25 cellular contexts compared by ENCODE assay signal in the genomic region with DNA sequence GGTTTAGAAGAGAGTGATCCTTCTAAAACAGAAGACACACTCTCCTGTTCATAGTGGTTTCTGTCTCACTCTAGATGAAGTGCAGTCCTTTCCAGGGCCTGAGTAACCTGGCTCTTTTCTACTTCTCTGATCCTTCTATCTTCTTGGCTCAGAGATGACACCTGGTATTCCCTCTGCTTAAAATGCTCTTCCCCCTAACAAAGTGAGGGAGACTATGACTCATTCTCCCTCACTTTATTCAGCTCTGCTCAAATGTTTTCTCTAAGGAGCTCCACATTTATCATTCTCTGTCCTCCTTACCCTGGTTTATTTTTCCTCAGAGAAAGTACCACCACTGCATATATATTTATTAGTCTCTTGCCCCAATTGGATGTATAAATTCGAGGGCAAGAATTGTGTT. TPM values are rescaled to one million over a fixed set of nuclear protein-coding genes. Genes with fewer than 3 reads are reported as not detected.
DNase-seq lines count a peak whose midpoint lies in the region; ATAC-seq and TF ChIP-seq lines count a peak whose summit lies in the region.
"Had no signal": no experiment of that assay in that cellular context is flagged by ENCODE, and none has a peak within 500 bp of the region (broad histone marks: within the 10 kb centered on the region; RNA-seq: fewer than 3 reads in every experiment).

No MANE protein-coding gene starts in this region.

- H3K27ac ChIP-seq in HEK293 (ENCODE audit: extremely low read depth, low read depth, low read length) (no peak overlapping the region), lung (ENCODE audit: low read depth in 1 of 2, low read length in 1 of 2) (no peak overlapping the region)
- H3K27ac ChIP-seq: skin epidermis had no signal

- H3K27me3 Mint-ChIP-seq in activated CD4-positive, alpha-beta T cell treated with anti-CD3 and anti-CD28 coated beads, Interleukin-2, amount 10 ng/mL, durations not matched to agents 7 days and 5 days: no peaks in the 10 kb centered on the region

- TF ChIP-seq CTCF in HEK293 (tag by site-specific recombination; IDR thresholded peaks at IDR 0.05) (no peak), lung (IDR thresholded peaks at IDR 0.05; ENCODE audit: control extremely low read depth, extremely low read depth) (no peak)

- no peaks in the 10 kb centered on the region for H3K27me3 ChIP-seq in lung (ENCODE audit: control insufficient read depth, insufficient read depth)

- H3K4me3 ChIP-seq in HEK293 (ENCODE audit: low read depth, low read length) (no peak overlapping the region), lung (no peak overlapping the region)
- H3K4me3 ChIP-seq: skin epidermis had no signal

- H3K36me3 ChIP-seq in HEK293 (ENCODE audit: control insufficient read depth in 2 of 2, insufficient read depth in 1 of 2, low read length in 2 of 2) (peaks cover 6 to 63% of the 10 kb centered on the region in 2 experiments; a peak in 1 of 3 replicates), lung (ENCODE audit: control insufficient read depth in 2 of 2, insufficient read depth in 2 of 2, low read length in 2 of 2) (peaks cover 17 to 55% of the 10 kb centered on the region in 2 donors)

- no peaks in the 10 kb centered on the region for H3K4me1 ChIP-seq in HEK293 (ENCODE audit: control insufficient read depth, insufficient read depth, low read length)
- peaks cover 0 to 1% of the 10 kb centered on the region in 2 donors for H3K4me1 ChIP-seq in lung (ENCODE audit: control insufficient read depth in 2 of 2, insufficient read depth in 2 of 2, low read length in 2 of 2)

- H3K9me3 Mint-ChIP-seq in activated CD4-positive, alpha-beta T cell treated with anti-CD3 and anti-CD28 coated beads, Interleukin-2, amount 10 ng/mL, durations not matched to agents 7 days and 5 days: peaks cover 7% of the 10 kb centered on the region
- H3K9me3 Mint-ChIP-seq: T-helper 1 cell treated with Interleukin-12 subunit alpha and Interleukin-12 subunit beta and Interleukin-4 antibody, amounts not matched to agents 30 μg/mL and 1 μg/mL, for 36 hours had no signal

- no peak overlapping the region for H3K4me3 Mint-ChIP-seq in activated CD4-positive, alpha-beta T cell treated with anti-CD3 and anti-CD28 coated beads, Interleukin-2, amount 10 ng/mL, durations not matched to agents 7 days and 5 days
- H3K4me3 Mint-ChIP-seq: T-helper 1 cell treated with Interleukin-12 subunit alpha and Interleukin-12 subunit beta and Interleukin-4 antibody, amounts not matched to agents 30 μg/mL and 1 μg/mL, for 36 hours had no signal

- CTCF ChIA-PET in activated CD4-positive, alpha-beta T cell treated with anti-CD3 and anti-CD28 coated beads, Interleukin-2, amount 10 ng/mL, durations not matched to agents 7 days and 5 days (lab: Charles Lee): no interaction called here
- CTCF ChIA-PET in HEK293 (lab: Yijun Ruan, JAX): interaction anchor here (0.7 to 1.0 kb wide), 3 partner anchors 24 to 145 kb away, joined by 3 to 4 read pairs (median 3); no protein-coding TSS in a partner anchor

- DNase-seq in activated CD4-positive, alpha-beta T cell treated with anti-CD3 and anti-CD28 coated beads, Interleukin-2, amount 10 ng/mL, durations not matched to agents 7 days and 5 days: no peak
- DNase-seq in activated CD4-positive, alpha-beta T cell treated with anti-CD3 and anti-CD28 coated beads, Interleukin-2, amount 50 U/mL, for 48 hours: no peak
- DNase-seq in amniotic epithelial cell (ENCODE audit: low read depth) (peak; percentile 51), lung (ENCODE audit: low spot score) (no peak), anterior cingulate cortex (lab: John Stamatoyannopoulos, UW) (no peak)
- DNase-seq: 8988T; activated CD4-positive, alpha-beta T cell treated with anti-CD3 and anti-CD28 coated beads for 48 hours; activated CD8-positive, alpha-beta memory T cell treated with anti-CD3 and anti-CD28 coated beads, Interleukin-2, amount 50 U/mL, for 4 hours; activated gamma-delta T cell; AML-193; amniotic stem cell; GDM1; head of caudate nucleus; NCI-H1105; NCI-H2029; NCI-H345; NCI-H774; nucleus accumbens; RPMI8226; substantia nigra had no signal

- H3K9me3 ChIP-seq in HEK293 (ENCODE audit: control insufficient read depth, insufficient read depth, low read depth, low read length) (no peaks in the 10 kb centered on the region), lung (ENCODE audit: control insufficient read depth in 2 of 2, insufficient read depth in 1 of 2, low read length in 1 of 2) (no peaks in the 10 kb centered on the region)

- 89 to 93% methylated on average over 1 of the region's 1 CpG for WGBS in lung, 2 donors

- POLR2A ChIA-PET in activated CD4-positive, alpha-beta T cell treated with anti-CD3 and anti-CD28 coated beads, Interleukin-2, amount 10 ng/mL, durations not matched to agents 7 days and 5 days (lab: Charles Lee): no interaction called here
- POLR2A ChIA-PET in HEK293 (lab: Yijun Ruan, JAX): no interaction called here

- ATAC-seq in lung (ENCODE audit: insufficient read depth, low FRiP score) (peak; percentile 27), GM19035 (IDR thresholded peaks at IDR 0.05; ENCODE audit: unreplicated experiment) (no peak), GM19395 (IDR thresholded peaks at IDR 0.05; ENCODE audit: unreplicated experiment) (no peak)

- H3K27ac Mint-ChIP-seq in activated CD4-positive, alpha-beta T cell treated with anti-CD3 and anti-CD28 coated beads, Interleukin-2, amount 10 ng/mL, durations not matched to agents 7 days and 5 days: peak overlapping the region; percentile 11
- H3K27ac Mint-ChIP-seq: T-helper 1 cell treated with Interleukin-12 subunit alpha and Interleukin-12 subunit beta and Interleukin-4 antibody, amounts not matched to agents 30 μg/mL and 1 μg/mL, for 36 hours had no signal

- H3K36me3 Mint-ChIP-seq in activated CD4-positive, alpha-beta T cell treated with anti-CD3 and anti-CD28 coated beads, Interleukin-2, amount 10 ng/mL, durations not matched to agents 7 days and 5 days (ENCODE audit: low read depth): peaks cover 72% of the 10 kb centered on the region

- peaks cover 16% of the 10 kb centered on the region for H3K4me1 Mint-ChIP-seq in activated CD4-positive, alpha-beta T cell treated with anti-CD3 and anti-CD28 coated beads, Interleukin-2, amount 10 ng/mL, durations not matched to agents 7 days and 5 days

TF ChIP-seq in HEK293, 187 proteins besides CTCF, POLR2A, EP300 and RAD21:
- no peak for TF ChIP-seq ZNF707 (tag by site-specific recombination; IDR thresholded peaks at IDR 0.05)
- TF ChIP-seq ZNF202 (tag by site-specific recombination; IDR thresholded peaks at IDR 0.05; ENCODE audit: borderline replicate concordance): no peak
- TF ChIP-seq PRDM10 (tag by site-specific recombination; IDR thresholded peaks at IDR 0.05): peak; percentile 26; the same call in 1 of the 2 replicates
- no peak for TF ChIP-seq ZNF433 (tag by site-specific recombination; IDR thresholded peaks at IDR 0.05; ENCODE audit: low read depth)
- TF ChIP-seq ZNF555 (tag by site-specific recombination; conservative IDR thresholded peaks at IDR 0.05): no peak
- TF ChIP-seq, protein P1, sequence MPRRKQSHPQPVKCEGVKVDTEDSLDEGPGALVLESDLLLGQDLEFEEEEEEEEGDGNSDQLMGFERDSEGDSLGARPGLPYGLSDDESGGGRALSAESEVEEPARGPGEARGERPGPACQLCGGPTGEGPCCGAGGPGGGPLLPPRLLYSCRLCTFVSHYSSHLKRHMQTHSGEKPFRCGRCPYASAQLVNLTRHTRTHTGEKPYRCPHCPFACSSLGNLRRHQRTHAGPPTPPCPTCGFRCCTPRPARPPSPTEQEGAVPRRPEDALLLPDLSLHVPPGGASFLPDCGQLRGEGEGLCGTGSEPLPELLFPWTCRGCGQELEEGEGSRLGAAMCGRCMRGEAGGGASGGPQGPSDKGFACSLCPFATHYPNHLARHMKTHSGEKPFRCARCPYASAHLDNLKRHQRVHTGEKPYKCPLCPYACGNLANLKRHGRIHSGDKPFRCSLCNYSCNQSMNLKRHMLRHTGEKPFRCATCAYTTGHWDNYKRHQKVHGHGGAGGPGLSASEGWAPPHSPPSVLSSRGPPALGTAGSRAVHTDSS (tag by site-specific recombination; IDR thresholded peaks at IDR 0.05): no peak
- TF ChIP-seq ZNF10 (tag by site-specific recombination; IDR thresholded peaks at IDR 0.05): no peak
- TF ChIP-seq ZNF175 (tag by site-specific recombination; IDR thresholded peaks at IDR 0.05): no peak

RNA-seq across cellular contexts. Expression of gene TUT7, which starts 24.6 kb away (rescaled TPM):
- 10 to 100 TPM; 37.2 to 38.2 TPM for total RNA-seq in activated CD4-positive, alpha-beta T cell treated with anti-CD3 and anti-CD28 coated beads, Interleukin-2, amount 10 ng/mL, durations not matched to agents 7 days and 5 days
- 10 to 100 TPM; 30.7 to 47.7 TPM for total RNA-seq in lung
- 10 to 100 TPM; 15.5 to 21.7 TPM for polyA plus RNA-seq in lung

RNA-seq across cellular contexts. Expression of gene ISCA1, which starts 47.3 kb away (rescaled TPM):
- total RNA-seq in activated CD4-positive, alpha-beta T cell treated with anti-CD3 and anti-CD28 coated beads, Interleukin-2, amount 10 ng/mL, durations not matched to agents 7 days and 5 days: 10 to 100 TPM; 16.8 to 19.5 TPM
- 10 to 100 TPM; 21.4 to 45.5 TPM for total RNA-seq in lung
- 10 to 100 TPM; 18.5 to 20.0 TPM for polyA plus RNA-seq in lung
